ENCODE assay signal across 9 cellular contexts in genomic region chr3:39533226-39533625, GRCh38.
"Had no signal": no experiment of that assay in that cellular context is flagged by ENCODE, and none has a peak within 500 bp of the region (broad histone marks: within the 10 kb centered on the region; RNA-seq: fewer than 3 reads in every experiment).

No MANE protein-coding gene starts in this region.

- H3K27ac ChIP-seq: GM23248, HL-60 had no signal

- ATAC-seq: HCT116, HepG2 had no signal

- H3K36me3 ChIP-seq: HAP-1 had no signal

- H3K4me3 ChIP-seq: GM23248, HAP-1 had no signal

- FAIRE-seq: HepG2 had no signal

- DNase-seq: GM23248, GOT3, H7, HFFc6, KBM-7 had no signal

- H2AFZ ChIP-seq: GM23248 had no signal

- H3K9me3 ChIP-seq: HAP-1 had no signal

- H3K4me1 ChIP-seq: HAP-1 had no signal

- H3K9ac ChIP-seq: GM23248 had no signal
